In the genomic region with DNA sequence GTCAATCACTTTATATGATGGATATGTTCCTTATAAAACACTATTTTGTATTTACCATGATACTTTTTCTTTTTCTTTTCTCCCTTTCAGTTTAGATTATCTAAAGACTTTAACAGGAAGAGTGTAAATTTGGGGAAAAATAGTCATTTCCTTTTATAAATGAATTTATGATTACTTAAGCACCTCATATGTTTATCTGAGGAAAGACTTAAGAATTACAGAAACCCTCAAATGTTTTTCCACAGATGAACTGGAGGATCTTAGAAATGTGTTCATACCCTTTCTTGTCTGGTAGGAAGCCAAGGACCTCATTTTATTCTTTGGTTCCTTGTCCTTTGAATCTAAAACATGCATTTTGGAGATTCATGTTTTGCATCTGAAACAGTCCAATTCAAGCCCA, we compare ENCODE assay signal across 27 cellular contexts.
"Had no signal": no experiment of that assay in that cellular context is flagged by ENCODE, and none has a peak within 500 bp of the region (broad histone marks: within the 10 kb centered on the region; RNA-seq: fewer than 3 reads in every experiment).

No MANE protein-coding gene starts in this region.

- H3K27me3 ChIP-seq: adrenal gland, dorsolateral prefrontal cortex, heart left ventricle, neutrophil, ovary, stomach, tibial artery had no signal

- H3K36me3 ChIP-seq: adrenal gland, neutrophil, ovary, tibial artery had no signal

- DNase-seq: activated CD4-positive, alpha-beta memory T cell treated with anti-CD3 and anti-CD28 coated beads for 36 hours; activated CD4-positive, alpha-beta T cell treated with anti-CD3 and anti-CD28 coated beads, Interleukin-2, amount 10 ng/mL, durations not matched to agents 24 days and 14 days; activated CD4-positive, CD25-positive, alpha-beta regulatory T cell treated with anti-CD3 and anti-CD28 coated beads, Interleukin-2, amount 50 U/mL, for 72 hours; activated CD8-positive, alpha-beta memory T cell treated with anti-CD3 and anti-CD28 coated beads, Interleukin-2, amount 50 U/mL, for 4 hours; activated effector memory CD4-positive, alpha-beta T cell treated with anti-CD3 and anti-CD28 coated beads, Interleukin-2, amount 50 U/mL, for 16 hours; activated naive CD4-positive, alpha-beta T cell treated with anti-CD3 and anti-CD28 coated beads for 36 hours; activated naive CD8-positive, alpha-beta T cell treated with anti-CD3 and anti-CD28 coated beads for 36 hours; activated T-cell treated with anti-CD3 and anti-CD28 coated beads, Interleukin-2, amount 50 U/mL, for 1 hour; adrenal gland; aorta; dorsolateral prefrontal cortex; effector memory CD4-positive, alpha-beta T cell; heart left ventricle; hypothalamus; left cardiac atrium; naive B cell; nephron progenitor cell; ovary; right cardiac atrium; stimulated activated CD4-positive, alpha-beta T cell treated with anti-CD3 and anti-CD28 coated beads, Interleukin-15, amount 100 ng/mL, for 24 hours; stimulated activated CD4-positive, alpha-beta T cell treated with anti-CD3 and anti-CD28 coated beads, Interleukin-2, amount 100 ng/mL, for 24 hours; stimulated activated naive B cell treated with anti-CD40 and anti-IgM and Interleukin-4, amounts not matched to agents 10 μg/mL and 1 μg/mL and 100 μg/mL, for 72 hours; stomach; SW 1271; T-helper 9 cell; tibial artery had no signal

- H3K27ac ChIP-seq: neutrophil, ovary, stomach had no signal

- ATAC-seq: heart left ventricle; left cardiac atrium; right cardiac atrium; stimulated activated naive B cell treated with anti-CD40 and anti-IgM and Interleukin-4, amounts not matched to agents 10 μg/mL and 1 μg/mL and 100 μg/mL, for 72 hours had no signal

- H3K9me3 ChIP-seq: adrenal gland, heart left ventricle, neutrophil, ovary, stomach, tibial artery had no signal

- H3K4me3 ChIP-seq: adrenal gland, dorsolateral prefrontal cortex, heart left ventricle, ovary, stomach, tibial artery had no signal
